Comparison of ENCODE assay signal across 20 cellular contexts in the genomic region with DNA sequence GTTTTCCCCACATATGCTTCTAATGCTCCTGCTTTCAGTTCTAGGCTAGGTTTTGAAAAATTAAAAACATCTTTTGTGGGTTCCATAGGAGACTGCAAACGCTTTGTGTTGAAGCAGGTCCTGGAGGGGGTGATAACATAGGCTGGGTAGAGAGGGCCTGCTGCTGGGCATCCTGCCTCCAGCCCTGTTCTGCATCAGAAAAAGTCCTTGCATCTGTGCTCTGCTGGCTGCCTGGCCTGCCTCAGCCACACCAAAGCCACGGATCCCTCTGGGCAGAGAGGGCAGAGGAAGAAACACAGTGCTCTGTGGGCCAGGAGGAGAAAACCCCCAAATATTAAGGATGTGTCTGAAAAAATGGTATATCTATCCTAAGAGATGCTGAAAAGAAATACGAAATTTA.
DNase-seq lines count a peak whose midpoint lies in the region; ATAC-seq and TF ChIP-seq lines count a peak whose summit lies in the region.
"Had no signal": no experiment of that assay in that cellular context is flagged by ENCODE, and none has a peak within 500 bp of the region (broad histone marks: within the 10 kb centered on the region; RNA-seq: fewer than 3 reads in every experiment).

No MANE protein-coding gene starts in this region.

- H4K20me1 ChIP-seq in BLaER1 treated with 17β-estradiol and CSF1 and Interleukin-3, amounts not matched to agents 10 nM and 100 nM: peaks cover 0 to 9% (median 0%) of the 10 kb centered on the region in 11 experiments; a peak in 3 of 22 replicates
- no peaks in the 10 kb centered on the region for H4K20me1 ChIP-seq in Loucy (ENCODE audit: insufficient read depth, low read length, poor library complexity, severe bottlenecking)

- peaks cover 6 to 52% (median 40%) of the 10 kb centered on the region in 10 experiments; a peak in 18 of 20 replicates for H3K4me1 ChIP-seq in BLaER1 treated with 17β-estradiol and CSF1 and Interleukin-3, amounts not matched to agents 10 nM and 100 nM
- peaks cover 30% of the 10 kb centered on the region for H3K4me1 ChIP-seq in Loucy (ENCODE audit: insufficient read depth, low read length, poor library complexity, severe bottlenecking)

- peak; percentile 19 for DNase-seq in inferior parietal cortex (ENCODE audit: extremely low spot score)
- DNase-seq in SW 1271 (lab: John Stamatoyannopoulos, UW): no peak
- DNase-seq in OCI-M2 (lab: John Stamatoyannopoulos, UW; ENCODE audit: unreplicated experiment): no peak
- no peak for DNase-seq in GOT3 (lab: John Stamatoyannopoulos, UW)
- DNase-seq: 8988T, EL, H9, IMR-90, Karpas-422, NCI-H1436, NCI-H187 treated with DMSO at 0.1 percent for 48 hours, NCI-H2107, NCI-H446 treated with DMSO at 0.1 percent for 48 hours, NCI-H526 treated with DMSO at 0.1 percent for 48 hours had no signal

- no peak for ATAC-seq in HG02610 (IDR thresholded peaks at IDR 0.05; ENCODE audit: unreplicated experiment)
- ATAC-seq: Panc1 had no signal

- H3K9ac ChIP-seq in BLaER1 treated with 17β-estradiol and CSF1 and Interleukin-3, amounts not matched to agents 10 nM and 100 nM: no peak overlapping the region
- H3K9ac ChIP-seq in Loucy (ENCODE audit: low read depth, low read length, poor library complexity, severe bottlenecking): no peak overlapping the region

- H3K9me3 ChIP-seq in BLaER1 treated with 17β-estradiol and CSF1 and Interleukin-3, amounts not matched to agents 10 nM and 100 nM (replicated peaks in 1 of 11): peaks cover 0 to 14% (median 0%) of the 10 kb centered on the region in 11 experiments; a peak in 7 of 22 replicates
- no peaks in the 10 kb centered on the region for H3K9me3 ChIP-seq in Loucy (ENCODE audit: insufficient read depth, low read depth, low read length)

- peaks cover 30 to 49% (median 34%) of the 10 kb centered on the region in 11 experiments for H3K27me3 ChIP-seq in BLaER1 treated with 17β-estradiol and CSF1 and Interleukin-3, amounts not matched to agents 10 nM and 100 nM
- no peaks in the 10 kb centered on the region for H3K27me3 ChIP-seq in Loucy (ENCODE audit: insufficient read depth, low read length, poor library complexity, severe bottlenecking)

- H3K36me3 ChIP-seq in BLaER1 treated with 17β-estradiol and CSF1 and Interleukin-3, amounts not matched to agents 10 nM and 100 nM: no peaks in the 10 kb centered on the region
- no peaks in the 10 kb centered on the region for H3K36me3 ChIP-seq in Loucy (ENCODE audit: insufficient read depth, low read length)

- peak overlapping the region; percentile 59 for H2AFZ ChIP-seq in Loucy (ENCODE audit: low read length)

- no peaks in the 10 kb centered on the region; the same call in 1 of the 2 replicates for H3F3A ChIP-seq in Loucy (ENCODE audit: low read depth)

- H3K4me3 ChIP-seq in BLaER1 treated with 17β-estradiol and CSF1 and Interleukin-3, amounts not matched to agents 10 nM and 100 nM: no peak overlapping the region
- H3K4me3 ChIP-seq in Loucy (ENCODE audit: low read length, poor library complexity, severe bottlenecking): no peak overlapping the region

- peak overlapping the region in 8 of 11 experiments; percentile 42 to 80 (median 70); a peak in 15 of 22 replicates for H3K4me2 ChIP-seq in BLaER1 treated with 17β-estradiol and CSF1 and Interleukin-3, amounts not matched to agents 10 nM and 100 nM
- H3K4me2 ChIP-seq in Loucy (ENCODE audit: low read depth, low read length, poor library complexity, severe bottlenecking): no peak overlapping the region

- no peaks in the 10 kb centered on the region for H3K9me2 ChIP-seq in Loucy (replicated peaks; ENCODE audit: low read depth, low read length)

- TF ChIP-seq CTCF in Loucy (conservative IDR thresholded peaks at IDR 0.05; ENCODE audit: low read length): no peak

- peak overlapping the region in 2 of 11 experiments; percentile 10 to 32; a peak in 3 of 22 replicates for H3K27ac ChIP-seq in BLaER1 treated with 17β-estradiol and CSF1 and Interleukin-3, amounts not matched to agents 10 nM and 100 nM
- peak overlapping the region; percentile 37 for H3K27ac ChIP-seq in angular gyrus (ENCODE audit: low read depth, low read length)
- H3K27ac ChIP-seq: C4-2B had no signal

- H3K79me2 ChIP-seq in Loucy (ENCODE audit: insufficient read depth, low read length): no peaks in the 10 kb centered on the region; the same call in 1 of the 2 replicates
